22 cellular contexts compared by ENCODE assay signal in the genomic region with DNA sequence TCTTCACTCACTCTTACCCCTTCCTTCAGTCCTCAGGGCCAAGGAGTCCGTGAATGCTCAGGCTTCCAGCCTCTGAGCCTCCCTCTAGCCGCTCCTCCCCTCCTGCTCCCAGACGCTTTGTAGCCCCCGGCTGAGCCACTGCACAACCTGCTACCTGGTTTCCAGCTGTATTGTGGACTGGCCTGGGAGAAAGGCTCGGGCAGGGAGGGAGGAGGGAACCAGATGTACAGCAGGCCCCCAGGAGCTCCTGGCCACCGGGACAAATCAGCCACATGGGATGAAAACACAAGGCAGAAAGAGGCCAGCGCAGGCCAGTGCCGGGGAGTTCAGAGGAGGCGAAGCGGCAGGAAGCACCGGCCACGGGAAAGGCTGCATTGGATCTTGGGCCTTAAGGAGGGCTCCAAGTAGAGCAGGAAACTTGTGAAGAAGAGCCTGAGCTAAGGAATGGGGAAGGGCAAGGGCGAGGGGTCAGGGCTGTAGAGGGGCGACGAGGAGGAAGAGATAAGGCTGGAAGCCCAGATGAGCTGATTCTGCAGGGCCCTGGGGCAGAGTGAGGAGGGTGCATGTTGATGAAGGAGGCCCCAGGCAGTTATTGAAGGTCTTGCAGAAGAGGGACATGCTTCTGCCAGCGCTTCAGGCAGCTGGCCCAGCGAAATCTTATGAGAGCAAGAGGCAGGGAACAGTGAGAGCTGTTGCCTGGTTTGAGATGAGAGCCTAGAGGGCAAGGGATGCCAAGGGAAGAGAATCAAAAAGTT. TPM values are rescaled to one million over a fixed set of nuclear protein-coding genes. Genes with fewer than 3 reads are reported as not detected.
"Had no signal": no experiment of that assay in that cellular context is flagged by ENCODE, and none has a peak within 500 bp of the region (broad histone marks: within the 10 kb centered on the region; RNA-seq: fewer than 3 reads in every experiment).

No MANE protein-coding gene starts in this region.

- H3K27ac Mint-ChIP-seq: memory B cell; stimulated activated memory B cell treated with anti-CD40 and anti-IgM and Interleukin-4, amounts not matched to agents 10 μg/mL and 1 μg/mL and 100 μg/mL, for 72 hours; stimulated activated naive CD8-positive, alpha-beta T cell treated with anti-CD3 and anti-CD28 coated beads, Interleukin-15, Interleukin-2, amounts not matched to agents 100 ng/mL and 50 ng/mL, for 24 hours had no signal

- H3K36me3 Mint-ChIP-seq: memory B cell; naive B cell; stimulated activated memory B cell treated with anti-CD40 and anti-IgM and Interleukin-4, amounts not matched to agents 10 μg/mL and 1 μg/mL and 100 μg/mL, for 72 hours had no signal

- H3K27me3 ChIP-seq: testis had no signal

- H3K9me3 Mint-ChIP-seq: memory B cell; naive B cell; nephron; stimulated activated memory B cell treated with anti-CD40 and anti-IgM and Interleukin-4, amounts not matched to agents 10 μg/mL and 1 μg/mL and 100 μg/mL, for 72 hours; stimulated activated naive CD8-positive, alpha-beta T cell treated with anti-CD3 and anti-CD28 coated beads, Interleukin-15, Interleukin-2, amounts not matched to agents 100 ng/mL and 50 ng/mL, for 24 hours had no signal

- H3K4me3 Mint-ChIP-seq: memory B cell; naive B cell; stimulated activated memory B cell treated with anti-CD40 and anti-IgM and Interleukin-4, amounts not matched to agents 10 μg/mL and 1 μg/mL and 100 μg/mL, for 72 hours; stimulated activated naive CD8-positive, alpha-beta T cell treated with anti-CD3 and anti-CD28 coated beads, Interleukin-15, Interleukin-2, amounts not matched to agents 100 ng/mL and 50 ng/mL, for 24 hours had no signal

- H3K9me3 ChIP-seq: heart right ventricle, left ventricle myocardium inferior, lower lobe of right lung, testis, tibial nerve had no signal

- ATAC-seq: heart right ventricle; lower lobe of right lung; right cardiac atrium; stimulated activated memory B cell treated with anti-CD40 and anti-IgM and Interleukin-4, amounts not matched to agents 10 μg/mL and 1 μg/mL and 100 μg/mL, for 72 hours had no signal

- H3K4me1 ChIP-seq: testis had no signal

- DNase-seq: caudate nucleus; effector CD4-positive, alpha-beta T cell; heart right ventricle; hypothalamus; islet precursor cell; left ventricle myocardium inferior; lower lobe of right lung; naive B cell; right cardiac atrium; stimulated activated CD4-positive, alpha-beta T cell treated with anti-CD3 and anti-CD28 coated beads, Interleukin-4, amount 100 ng/mL, for 24 hours; testis had no signal

- H3K4me3 ChIP-seq: coronary artery, heart right ventricle, left ventricle myocardium inferior, lower lobe of right lung, testis, tibial nerve had no signal

- H3K36me3 ChIP-seq: heart right ventricle, left ventricle myocardium inferior, lower lobe of right lung, tibial nerve had no signal

- H3K27ac ChIP-seq: coronary artery, heart right ventricle, left ventricle myocardium inferior, lower lobe of right lung, testis, tibial nerve had no signal

RNA-seq across cellular contexts. Expression of gene CPN2, which starts 14.3 kb away (rescaled TPM):
- total RNA-seq: chondrocyte, dermis microvascular lymphatic vessel endothelial cell, frontal cortex, lower lobe of right lung, osteocyte, right cardiac atrium, tibial nerve, ureter had no signal

RNA-seq across cellular contexts. Expression of gene LRRC15, which starts 32.8 kb away (rescaled TPM):
- total RNA-seq: frontal cortex, tibial nerve had no signal
